8 cellular contexts compared by ENCODE assay signal in genomic region chr19:610801-611505, GRCh38. TPM values are rescaled to one million over a fixed set of nuclear protein-coding genes. Genes with fewer than 3 reads are reported as not detected.
DNase-seq lines count a peak whose midpoint lies in the region; ATAC-seq lines count a peak whose summit lies in the region.

No MANE protein-coding gene starts in this region.

- H3K4me3 Mint-ChIP-seq in activated T-cell treated with anti-CD3 and anti-CD28 coated beads, Interleukin-2, amount 50 U/mL, for 24 hours: peak overlapping the region; percentile 75

- ATAC-seq in sciatic nerve (peak; percentile 88), HG03039 (IDR thresholded peaks at IDR 0.05; ENCODE audit: unreplicated experiment) (no peak), HG03457 (IDR thresholded peaks at IDR 0.05; ENCODE audit: unreplicated experiment) (no peak)

- peaks cover 18% of the 10 kb centered on the region for H3K36me3 Mint-ChIP-seq in activated T-cell treated with anti-CD3 and anti-CD28 coated beads, Interleukin-2, amount 50 U/mL, for 24 hours (ENCODE audit: low read depth)

- H3K4me1 Mint-ChIP-seq in activated T-cell treated with anti-CD3 and anti-CD28 coated beads, Interleukin-2, amount 50 U/mL, for 24 hours (ENCODE audit: low read depth): peaks cover 35% of the 10 kb centered on the region

- H3K27me3 Mint-ChIP-seq in activated T-cell treated with anti-CD3 and anti-CD28 coated beads, Interleukin-2, amount 50 U/mL, for 24 hours: peaks cover 3% of the 10 kb centered on the region

- intact Hi-C loops in sciatic nerve (cut with DNase I): no loop called here

- peak; percentile 92 for DNase-seq in D341Med (ENCODE audit: low spot score)
- peak; percentile 21 for DNase-seq in NCI-H1436 treated with DMSO at 0.1 percent for 48 hours (lab: John Stamatoyannopoulos, UW)
- peak; percentile 76 for DNase-seq in activated T-cell treated with anti-CD3 and anti-CD28 coated beads, Interleukin-2, amount 50 U/mL, for 24 hours
- peak; percentile 29 for DNase-seq in fibroblast of the conjunctiva (ENCODE audit: low read depth)
- peak; percentile 75 for DNase-seq in sciatic nerve (ENCODE audit: low spot score)
- DNase-seq in NCI-H1092 (lab: John Stamatoyannopoulos, UW): no peak

- no peaks in the 10 kb centered on the region for H3K9me3 Mint-ChIP-seq in activated T-cell treated with anti-CD3 and anti-CD28 coated beads, Interleukin-2, amount 50 U/mL, for 24 hours

- H3K27ac Mint-ChIP-seq in activated T-cell treated with anti-CD3 and anti-CD28 coated beads, Interleukin-2, amount 50 U/mL, for 24 hours: peak overlapping the region; percentile 98

RNA-seq across cellular contexts. Expression of gene HCN2, which starts 21.3 kb away (rescaled TPM):
- 0.27 TPM for total RNA-seq in sciatic nerve

RNA-seq across cellular contexts. Expression of gene POLRMT, which starts 22.4 kb away (rescaled TPM):
- total RNA-seq in sciatic nerve: 36.1 TPM

RNA-seq across cellular contexts. Expression of gene FGF22, which starts 28.7 kb away (rescaled TPM):
- total RNA-seq in sciatic nerve: 3.2 TPM

RNA-seq across cellular contexts. Expression of gene BSG, which starts 38.6 kb away (rescaled TPM):
- total RNA-seq in sciatic nerve: 246 TPM

RNA-seq across cellular contexts. Expression of gene RNF126, which starts 52.1 kb away (rescaled TPM):
- total RNA-seq in sciatic nerve: 33.1 TPM
